Comparison of ENCODE assay signal across 19 cellular contexts in genomic region chr12:3106564-3106963, GRCh38. TPM values are rescaled to one million over a fixed set of nuclear protein-coding genes. Genes with fewer than 3 reads are reported as not detected.
DNase-seq lines count a peak whose midpoint lies in the region; ATAC-seq and TF ChIP-seq lines count a peak whose summit lies in the region.
"Had no signal": no experiment of that assay in that cellular context is flagged by ENCODE, and none has a peak within 500 bp of the region (broad histone marks: within the 10 kb centered on the region; RNA-seq: fewer than 3 reads in every experiment).

No MANE protein-coding gene starts in this region.

- H3K36me3 Mint-ChIP-seq in glutamatergic neuron (ENCODE audit: unreplicated experiment): no peaks in the 10 kb centered on the region
- H3K36me3 Mint-ChIP-seq in osteocyte (ENCODE audit: unreplicated experiment): peaks cover 3% of the 10 kb centered on the region
- no peaks in the 10 kb centered on the region for H3K36me3 Mint-ChIP-seq in activated CD4-positive, alpha-beta memory T cell treated with anti-CD3 and anti-CD28 coated beads, Interleukin-2, amount 10 ng/mL, durations not matched to agents 7 days and 5 days (ENCODE audit: low read depth)
- H3K36me3 Mint-ChIP-seq: activated naive CD4-positive, alpha-beta T cell treated with anti-CD3 and anti-CD28 coated beads, Interleukin-2, amount 50 U/mL, for 72 hours; immature natural killer cell had no signal

- H3K27me3 Mint-ChIP-seq in glutamatergic neuron (ENCODE audit: unreplicated experiment) (peaks cover 23% of the 10 kb centered on the region), osteocyte (ENCODE audit: unreplicated experiment) (no peaks in the 10 kb centered on the region)
- H3K27me3 Mint-ChIP-seq in activated CD4-positive, alpha-beta memory T cell treated with anti-CD3 and anti-CD28 coated beads, Interleukin-2, amount 10 ng/mL, durations not matched to agents 7 days and 5 days: peaks cover 1% of the 10 kb centered on the region

- CTCF ChIA-PET in activated CD4-positive, alpha-beta memory T cell treated with anti-CD3 and anti-CD28 coated beads, Interleukin-2, amount 10 ng/mL, durations not matched to agents 7 days and 5 days (lab: Charles Lee): no interaction called here

- H3K4me1 Mint-ChIP-seq in glutamatergic neuron (ENCODE audit: low read depth, unreplicated experiment) (peaks cover 68% of the 10 kb centered on the region), osteocyte (ENCODE audit: unreplicated experiment) (peaks cover 84% of the 10 kb centered on the region)
- H3K4me1 Mint-ChIP-seq in activated CD4-positive, alpha-beta memory T cell treated with anti-CD3 and anti-CD28 coated beads, Interleukin-2, amount 10 ng/mL, durations not matched to agents 7 days and 5 days: no peaks in the 10 kb centered on the region
- H3K4me1 Mint-ChIP-seq: immature natural killer cell had no signal

- H3K4me3 Mint-ChIP-seq in glutamatergic neuron (ENCODE audit: unreplicated experiment) (peak overlapping the region; percentile 68), osteocyte (ENCODE audit: unreplicated experiment) (peak overlapping the region; percentile 44)
- no peak overlapping the region for H3K4me3 Mint-ChIP-seq in activated CD4-positive, alpha-beta memory T cell treated with anti-CD3 and anti-CD28 coated beads, Interleukin-2, amount 10 ng/mL, durations not matched to agents 7 days and 5 days
- H3K4me3 Mint-ChIP-seq: activated T-helper 1 cell treated with anti-CD3 and anti-CD28 coated beads, Interleukin-12 subunit alpha, Interleukin-12 subunit beta, Interleukin-2, Interleukin-4 antibody, amounts not matched to agents 30 ng/mL and 10 ng/mL and 1 ng/mL, durations not matched to agents 14 hours and 24 hours and 36 hours; endodermal cell; GM23338; immature natural killer cell had no signal

- H3K9me3 Mint-ChIP-seq in glutamatergic neuron (ENCODE audit: unreplicated experiment): peaks cover 26% of the 10 kb centered on the region
- no peaks in the 10 kb centered on the region for H3K9me3 Mint-ChIP-seq in osteocyte (ENCODE audit: unreplicated experiment)
- H3K9me3 Mint-ChIP-seq in activated CD4-positive, alpha-beta memory T cell treated with anti-CD3 and anti-CD28 coated beads, Interleukin-2, amount 10 ng/mL, durations not matched to agents 7 days and 5 days: no peaks in the 10 kb centered on the region
- H3K9me3 Mint-ChIP-seq: activated naive CD4-positive, alpha-beta T cell treated with anti-CD3 and anti-CD28 coated beads, Interleukin-2, amount 50 U/mL, for 72 hours; activated T-helper 1 cell treated with anti-CD3 and anti-CD28 coated beads, Interleukin-12 subunit alpha, Interleukin-12 subunit beta, Interleukin-2, Interleukin-4 antibody, amounts not matched to agents 30 ng/mL and 10 ng/mL and 1 ng/mL, durations not matched to agents 14 hours and 24 hours and 36 hours; endodermal cell; GM23338; immature natural killer cell had no signal

- H3K27ac Mint-ChIP-seq in glutamatergic neuron (ENCODE audit: unreplicated experiment): peak overlapping the region; percentile 100
- H3K27ac Mint-ChIP-seq in osteocyte (ENCODE audit: unreplicated experiment): peak overlapping the region; percentile 95
- no peak overlapping the region for H3K27ac Mint-ChIP-seq in activated CD4-positive, alpha-beta memory T cell treated with anti-CD3 and anti-CD28 coated beads, Interleukin-2, amount 10 ng/mL, durations not matched to agents 7 days and 5 days
- H3K27ac Mint-ChIP-seq: activated T-helper 1 cell treated with anti-CD3 and anti-CD28 coated beads, Interleukin-12 subunit alpha, Interleukin-12 subunit beta, Interleukin-2, Interleukin-4 antibody, amounts not matched to agents 30 ng/mL and 10 ng/mL and 1 ng/mL, durations not matched to agents 14 hours and 24 hours and 36 hours; GM23338; immature natural killer cell had no signal

- ATAC-seq in HG02884 (IDR thresholded peaks at IDR 0.05; ENCODE audit: unreplicated experiment): no peak
- ATAC-seq: activated naive CD4-positive, alpha-beta T cell treated with anti-CD3 and anti-CD28 coated beads, Interleukin-2, amount 50 U/mL, for 72 hours had no signal

- DNase-seq in DMS 273 (lab: John Stamatoyannopoulos, UW; ENCODE audit: unreplicated experiment) (peak; percentile 33), DMS 273 treated with DMSO at 0.1 percent for 48 hours (lab: John Stamatoyannopoulos, UW) (no peak), NCI-H2171 treated with DMSO at 0.1 percent for 48 hours (lab: John Stamatoyannopoulos, UW) (peak; percentile 59), glutamatergic neuron (no peak), osteocyte (ENCODE audit: extremely low spot score, unreplicated experiment) (no peak), NCI-H2081 (lab: John Stamatoyannopoulos, UW) (no peak)
- no peak for DNase-seq in activated CD4-positive, alpha-beta memory T cell treated with anti-CD3 and anti-CD28 coated beads, Interleukin-2, amount 10 ng/mL, durations not matched to agents 7 days and 5 days
- DNase-seq: activated CD4-positive, alpha-beta T cell treated with anti-CD3 and anti-CD28 coated beads for 1 hour; head of caudate nucleus; immature natural killer cell; midbrain; NCI-H2227 treated with DMSO at 0.1 percent for 48 hours; stimulated activated CD4-positive, alpha-beta T cell treated with anti-CD3 and anti-CD28 coated beads, Interleukin-15, amount 100 ng/mL, for 24 hours; testis had no signal

- POLR2A ChIA-PET in activated CD4-positive, alpha-beta memory T cell treated with anti-CD3 and anti-CD28 coated beads, Interleukin-2, amount 10 ng/mL, durations not matched to agents 7 days and 5 days (lab: Charles Lee): no interaction called here

- no peak for TF ChIP-seq CTCF in glutamatergic neuron (IDR thresholded peaks at IDR 0.05; ENCODE audit: partially characterized antibody, unreplicated experiment)
- no peak for TF ChIP-seq CTCF in osteocyte (IDR thresholded peaks at IDR 0.05)

RNA-seq across cellular contexts. Expression of gene TSPAN9, which starts 29.4 kb away (rescaled TPM):
- 142 TPM for total RNA-seq in glutamatergic neuron (ENCODE audit: unreplicated experiment)
- total RNA-seq in osteocyte: 102 and 114 TPM in 2 replicates
- total RNA-seq in activated CD4-positive, alpha-beta memory T cell treated with anti-CD3 and anti-CD28 coated beads, Interleukin-2, amount 10 ng/mL, durations not matched to agents 7 days and 5 days: under 1 TPM; 0.18 to 0.28 TPM

Comparison
In these comparisons a context has a peak if more than half of its experiments do, and no peak if none do; other contexts are left out.
1. DNase-seq: peak in DMS 273 (single experiment) and NCI-H2171 treated with DMSO at 0.1 percent for 48 hours (single experiment); none in DMS 273 treated with DMSO at 0.1 percent for 48 hours (single experiment), glutamatergic neuron (single experiment), osteocyte (single experiment), activated CD4-positive, alpha-beta memory T cell treated with anti-CD3 and anti-CD28 coated beads, Interleukin-2, amount 10 ng/mL, durations not matched to agents 7 days and 5 days (single experiment) and NCI-H2081 (0 of 2).
2. RNA of gene TSPAN9, which starts 29.4 kb away (total RNA-seq): 142 TPM in glutamatergic neuron (single experiment) and 102 to 114 TPM in osteocyte; 0.18 to 0.28 TPM in activated CD4-positive, alpha-beta memory T cell treated with anti-CD3 and anti-CD28 coated beads, Interleukin-2, amount 10 ng/mL, durations not matched to agents 7 days and 5 days; every median in the first group is over 10 times any median in the second.